In the genomic region with DNA sequence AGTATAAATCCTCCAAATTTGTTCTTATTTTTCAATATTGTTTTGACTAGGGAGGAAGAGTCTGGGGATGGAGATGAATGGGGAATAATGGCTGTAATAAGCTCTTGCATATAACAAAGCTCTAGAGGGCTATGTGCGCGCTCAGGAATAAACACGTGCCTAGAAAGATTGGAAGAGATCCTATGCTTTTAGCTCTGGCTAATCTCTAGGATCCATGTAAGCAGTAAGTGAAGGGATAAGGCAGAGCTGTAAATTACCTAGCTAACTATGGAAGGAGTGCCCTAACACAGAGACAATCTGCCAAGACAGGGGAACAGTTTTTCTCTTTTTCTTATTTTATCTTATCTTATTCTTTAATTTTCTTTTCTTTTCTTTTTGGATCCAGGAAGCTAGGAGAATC, we compare ENCODE assay signal across 8 cellular contexts. TPM values are rescaled to one million over a fixed set of nuclear protein-coding genes. Genes with fewer than 3 reads are reported as not detected.
"Had no signal": no experiment of that assay in that cellular context is flagged by ENCODE, and none has a peak within 500 bp of the region (broad histone marks: within the 10 kb centered on the region; RNA-seq: fewer than 3 reads in every experiment).

No MANE protein-coding gene starts in this region.

- H3K27ac ChIP-seq: GM23248, HL-60 had no signal

- H2AFZ ChIP-seq: GM23248 had no signal

- H3K36me3 ChIP-seq: HAP-1 had no signal

- H3K4me1 ChIP-seq: HAP-1 had no signal

- DNase-seq: GM23248, GOT3, H7, HFFc6 had no signal

- H3K4me3 ChIP-seq: GM23248, HAP-1 had no signal

- H3K9me3 ChIP-seq: HAP-1 had no signal

- H3K9ac ChIP-seq: GM23248 had no signal

RNA-seq across cellular contexts. Expression of a gene that starts 21.6 kb away (rescaled TPM):
- polyA plus RNA-seq: HepG2, IgD-negative memory B cell had no signal

RNA-seq across cellular contexts. Expression of a gene that starts 54.5 kb away (rescaled TPM):
- polyA plus RNA-seq: HepG2, IgD-negative memory B cell had no signal
